ENCODE assay signal across 21 cellular contexts in the genomic region with DNA sequence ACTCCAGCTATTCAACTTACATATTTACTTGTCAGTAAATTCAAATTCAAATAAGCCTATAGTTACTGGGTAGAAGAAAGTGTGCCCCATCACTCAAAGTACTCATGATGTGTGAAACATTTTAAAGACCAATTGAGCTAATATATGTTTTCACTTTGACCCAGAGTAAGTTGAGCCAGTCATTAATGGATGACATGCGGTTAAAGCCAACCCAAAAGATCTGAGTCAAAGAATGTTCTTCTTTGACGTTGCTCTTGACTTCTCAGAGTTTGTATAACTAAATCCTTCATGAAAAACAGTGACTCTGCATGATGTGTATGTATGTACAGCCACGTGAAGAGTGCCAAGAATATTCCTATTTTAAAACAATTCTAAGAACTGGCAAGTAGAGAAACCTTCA.
DNase-seq lines count a peak whose midpoint lies in the region; ATAC-seq lines count a peak whose summit lies in the region.
"Had no signal": no experiment of that assay in that cellular context is flagged by ENCODE, and none has a peak within 500 bp of the region (broad histone marks: within the 10 kb centered on the region; RNA-seq: fewer than 3 reads in every experiment).

No MANE protein-coding gene starts in this region.

- peak; percentile 38 for ATAC-seq in GM18511 (IDR thresholded peaks at IDR 0.05; ENCODE audit: unreplicated experiment)
- ATAC-seq in HG02610 (IDR thresholded peaks at IDR 0.05; ENCODE audit: unreplicated experiment): peak; percentile 37
- ATAC-seq in HG03442 (IDR thresholded peaks at IDR 0.05; ENCODE audit: unreplicated experiment): peak; percentile 58
- ATAC-seq in GM21723 (IDR thresholded peaks at IDR 0.05; ENCODE audit: unreplicated experiment): no peak
- ATAC-seq in HG02840 (IDR thresholded peaks at IDR 0.05; ENCODE audit: low FRiP score, unreplicated experiment): no peak
- ATAC-seq: left lung; stimulated activated memory B cell treated with anti-CD40 and anti-IgM and Interleukin-4, amounts not matched to agents 10 μg/mL and 1 μg/mL and 100 μg/mL, for 72 hours had no signal

- DNase-seq in left kidney (ENCODE audit: low read depth, low spot score): peak; percentile 35
- DNase-seq in inferior parietal cortex (ENCODE audit: extremely low spot score): no peak
- DNase-seq: activated CD4-positive, alpha-beta memory T cell treated with anti-CD3 and anti-CD28 coated beads, Interleukin-2, amount 10 ng/mL, durations not matched to agents 7 days and 5 days; activated naive CD4-positive, alpha-beta T cell; activated T-cell treated with anti-CD3 and anti-CD28 coated beads for 4 hours; amniotic stem cell; CD4-positive, alpha-beta T cell; DMS153; H9; head of caudate nucleus; left lung; midbrain; NCI-H1092 treated with DMSO at 0.1 percent for 48 hours; T1000; testis had no signal

Comparison
In these comparisons a context has a peak if more than half of its experiments do, and no peak if none do; other contexts are left out.
1. ATAC-seq: peak in GM18511 (single experiment), HG02610 (single experiment) and HG03442 (single experiment); none in GM21723 (single experiment) and HG02840 (single experiment).